In genomic region chr9:124758691-124759090, GRCh38 we compare ENCODE assay signal across 22 cellular contexts. TPM values are rescaled to one million over a fixed set of nuclear protein-coding genes. Genes with fewer than 3 reads are reported as not detected.
DNase-seq lines count a peak whose midpoint lies in the region; ATAC-seq, FAIRE-seq and TF ChIP-seq lines count a peak whose summit lies in the region.
"Had no signal": no experiment of that assay in that cellular context is flagged by ENCODE, and none has a peak within 500 bp of the region (broad histone marks: within the 10 kb centered on the region; RNA-seq: fewer than 3 reads in every experiment).

No MANE protein-coding gene starts in this region.

- peak overlapping the region; percentile 61 to 76 for H3K4me2 ChIP-seq in H1 (ENCODE audit: insufficient read depth in 1 of 2, low read depth in 2 of 2, low read length in 2 of 2)

- no peaks in the 10 kb centered on the region for H3K79me1 ChIP-seq in H1 (ENCODE audit: low read depth, low read length)

- no peaks in the 10 kb centered on the region for H3K27me3 ChIP-seq in H1 (replicated peaks in 1 of 4; ENCODE audit: control insufficient read depth in 3 of 4, extremely low read depth in 1 of 4, insufficient read depth in 3 of 4, low read length in 3 of 4)
- H3K27me3 ChIP-seq: colonic mucosa, right lobe of liver had no signal

- H3K56ac ChIP-seq in H1 (replicated peaks; ENCODE audit: insufficient read length, low read depth, low read length): no peak overlapping the region

- no peak overlapping the region for H3K23ac ChIP-seq in H1 (ENCODE audit: insufficient read length)

- peak overlapping the region; percentile 1 for H4K91ac ChIP-seq in H1 (replicated peaks; ENCODE audit: insufficient read length, low read length)

- H3K4me1 Mint-ChIP-seq in progenitor cell of endocrine pancreas (ENCODE audit: low read depth): peaks cover 78% of the 10 kb centered on the region

- no peak for TF ChIP-seq CTCF in H1 (IDR thresholded peaks at IDR 0.05; ENCODE audit: control extremely low read depth in 1 of 3, insufficient read depth in 1 of 3, low read depth in 1 of 3, low read length in 3 of 3)
- TF ChIP-seq CTCF in progenitor cell of endocrine pancreas (IDR thresholded peaks at IDR 0.05; ENCODE audit: unreplicated experiment): no peak

- FAIRE-seq in G401.6 (lab: Jason Lieb, UNC) (peak; percentile 19), H1 (lab: Jason Lieb, UNC) (no peak)
- FAIRE-seq: endothelial cell of umbilical vein, HTR-8/SVneo had no signal

- intact Hi-C loops in posterior vena cava (cut with DNase I): no loop called here

- peak overlapping the region; percentile 22 for H3K4me3 Mint-ChIP-seq in progenitor cell of endocrine pancreas (ENCODE audit: low read depth)
- H3K4me3 Mint-ChIP-seq: activated CD4-positive, alpha-beta T cell treated with anti-CD3 and anti-CD28 coated beads for 36 hours; activated naive CD8-positive, alpha-beta T cell treated with anti-CD3 and anti-CD28 coated beads for 36 hours; stimulated activated memory B cell treated with anti-CD40 and anti-IgM and Interleukin-4, amounts not matched to agents 10 μg/mL and 1 μg/mL and 100 μg/mL, for 72 hours had no signal

- H3K4ac ChIP-seq in H1 (replicated peaks; ENCODE audit: insufficient read length, low read depth, low read length): no peak overlapping the region

- peak overlapping the region; percentile 87 for H3K27ac Mint-ChIP-seq in progenitor cell of endocrine pancreas
- H3K27ac Mint-ChIP-seq: activated CD4-positive, alpha-beta T cell treated with anti-CD3 and anti-CD28 coated beads for 36 hours; activated naive CD8-positive, alpha-beta T cell treated with anti-CD3 and anti-CD28 coated beads for 36 hours; stimulated activated memory B cell treated with anti-CD40 and anti-IgM and Interleukin-4, amounts not matched to agents 10 μg/mL and 1 μg/mL and 100 μg/mL, for 72 hours had no signal

- H2AFZ ChIP-seq in H1 (ENCODE audit: low read length): no peak overlapping the region
- H2AFZ ChIP-seq: GM23248 had no signal

- H3K9me3 Mint-ChIP-seq in progenitor cell of endocrine pancreas (ENCODE audit: low read depth): no peaks in the 10 kb centered on the region
- H3K9me3 Mint-ChIP-seq: activated naive CD8-positive, alpha-beta T cell treated with anti-CD3 and anti-CD28 coated beads for 36 hours; stimulated activated memory B cell treated with anti-CD40 and anti-IgM and Interleukin-4, amounts not matched to agents 10 μg/mL and 1 μg/mL and 100 μg/mL, for 72 hours had no signal

- no peaks in the 10 kb centered on the region for H3K27me3 Mint-ChIP-seq in progenitor cell of endocrine pancreas

- H3K9me3 ChIP-seq in H1 (ENCODE audit: insufficient read depth in 2 of 2, low read depth in 1 of 2, low read length in 1 of 2): no peaks in the 10 kb centered on the region
- H3K9me3 ChIP-seq: Caco-2, colonic mucosa, right lobe of liver, thoracic aorta had no signal

- no peak overlapping the region for H4K8ac ChIP-seq in H1 (ENCODE audit: extremely low read depth, insufficient read depth, low read length)

- TF ChIP-seq RAD21 in H1 (IDR thresholded peaks at IDR 0.05 in 1 of 2, conservative IDR thresholded peaks at IDR 0.05 in 1 of 2; ENCODE audit: low read depth in 2 of 2, low read length in 2 of 2): no peak

- no peak overlapping the region for H3K9ac ChIP-seq in H1 (replicated peaks in 1 of 4; ENCODE audit: extremely low read depth in 1 of 4, low read depth in 3 of 4, low read length in 3 of 4)
- H3K9ac ChIP-seq: GM23248 had no signal

- no peak overlapping the region for H2BK120ac ChIP-seq in H1 (replicated peaks; ENCODE audit: low read depth, low read length)

- no peak overlapping the region; the same call in 1 of the 2 replicates for H2BK12ac ChIP-seq in H1 (ENCODE audit: low read depth, low read length)

- no peaks in the 10 kb centered on the region for H3K36me3 Mint-ChIP-seq in progenitor cell of endocrine pancreas (ENCODE audit: insufficient read depth)
- H3K36me3 Mint-ChIP-seq: activated naive CD8-positive, alpha-beta T cell treated with anti-CD3 and anti-CD28 coated beads for 36 hours; stimulated activated memory B cell treated with anti-CD40 and anti-IgM and Interleukin-4, amounts not matched to agents 10 μg/mL and 1 μg/mL and 100 μg/mL, for 72 hours had no signal

- H2AK5ac ChIP-seq in H1 (ENCODE audit: low read depth, low read length): no peak overlapping the region

- H3K79me2 ChIP-seq in H1 (ENCODE audit: control insufficient read depth in 1 of 2, insufficient read depth in 2 of 2, low read length in 2 of 2): peaks cover 0 to 84% of the 10 kb centered on the region in 2 experiments; a peak in 3 of 4 replicates

- no peaks in the 10 kb centered on the region for H4K20me1 ChIP-seq in H1 (replicated peaks in 1 of 2; ENCODE audit: control insufficient read depth in 1 of 2, insufficient read depth in 2 of 2, low read length in 2 of 2)

- 0 out of 2 replicates have a peak, but pooled peaks cover 3% of the 10 kb centered on the region for H3K23me2 ChIP-seq in H1 (ENCODE audit: low read depth, low read length)

- peak overlapping the region; percentile 48 for H4K5ac ChIP-seq in H1 (ENCODE audit: insufficient read length, low read depth, low read length)

- H3K4me3 ChIP-seq in H1 (ENCODE audit: extremely low read depth in 1 of 4, insufficient read depth in 2 of 4, low read depth in 3 of 4, low read length in 4 of 4): peak overlapping the region in 2 of 4 experiments; percentile 23 to 56; a peak in 3 of 8 replicates
- H3K4me3 ChIP-seq: colonic mucosa, GM23248, right lobe of liver, thoracic aorta had no signal

- no peak for TF ChIP-seq EP300 in H1 (IDR thresholded peaks at IDR 0.05; ENCODE audit: borderline replicate concordance in 1 of 2, low read depth in 2 of 2, low read length in 2 of 2)

- no peak overlapping the region for H3K14ac ChIP-seq in H1 (ENCODE audit: insufficient read length)

- peak overlapping the region; percentile 46; the same call in 1 of the 2 replicates for H3K27ac ChIP-seq in H1 (ENCODE audit: low read depth, low read length)
- H3K27ac ChIP-seq: brain microvascular endothelial cell, colonic mucosa, GM23248, right lobe of liver, thoracic aorta had no signal

- CTCF ChIA-PET in H1 (lab: Charles Lee; ENCODE audit: partially characterized antibody): interaction anchor here (0.8 to 5.5 kb wide), 9 partner anchors 11 to 214 kb away, joined by 3 to 31 read pairs (median 4); partner anchors contain the start of gene WDR38

- DNase-seq in OCI-M1 (lab: John Stamatoyannopoulos, UW) (peak; percentile 64), H1 (ENCODE audit: low read depth in 1 of 2, low spot score in 2 of 2) (no peak), progenitor cell of endocrine pancreas (ENCODE audit: low spot score, unreplicated experiment) (no peak), pons (ENCODE audit: low spot score) (no peak), posterior vena cava (ENCODE audit: low spot score) (no peak)
- DNase-seq: activated CD4-positive, alpha-beta T cell treated with anti-CD3 and anti-CD28 coated beads for 36 hours; activated naive CD8-positive, alpha-beta T cell treated with anti-CD3 and anti-CD28 coated beads for 36 hours; brain microvascular endothelial cell; Caco-2; colonic mucosa; GM23248; kidney glomerular epithelial cell; NCI-H1436 treated with DMSO at 0.1 percent for 48 hours; NCI-H748 treated with DMSO at 0.1 percent for 48 hours; PC-3; right lobe of liver had no signal

- H3K4me1 ChIP-seq in H1 (replicated peaks in 1 of 4; ENCODE audit: control insufficient read depth in 3 of 4, insufficient read depth in 4 of 4, low read length in 3 of 4): peaks cover 14 to 52% (median 28%) of the 10 kb centered on the region in 4 experiments; a peak in 6 of 7 replicates
- H3K4me1 ChIP-seq: colonic mucosa had no signal

- no peak for TF ChIP-seq POLR2A in H1 (IDR thresholded peaks at IDR 0.05; ENCODE audit: control extremely low read depth in 1 of 2, low read depth in 2 of 2, low read length in 2 of 2)

- ATAC-seq in esophagus mucosa: no peak
- ATAC-seq: activated CD4-positive, alpha-beta T cell treated with anti-CD3 and anti-CD28 coated beads for 36 hours; PC-3; stimulated activated memory B cell treated with anti-CD40 and anti-IgM and Interleukin-4, amounts not matched to agents 10 μg/mL and 1 μg/mL and 100 μg/mL, for 72 hours had no signal

- no peaks in the 10 kb centered on the region for H3K36me3 ChIP-seq in H1 (ENCODE audit: control insufficient read depth in 2 of 4, insufficient read depth in 4 of 4, low read length in 3 of 4)
- H3K36me3 ChIP-seq: brain microvascular endothelial cell, colonic mucosa, right lobe of liver, thoracic aorta had no signal

- no peak overlapping the region for H2BK5ac ChIP-seq in H1 (ENCODE audit: low read depth, low read length)

- POLR2A ChIA-PET in H1 (lab: Charles Lee; ENCODE audit: partially characterized antibody): interaction anchor here (1.1 to 5.5 kb wide), 5 partner anchors 11 to 97 kb away, joined by 3 to 50 read pairs (median 4); partner anchors contain the start of gene NR6A1

- no peak overlapping the region for H2BK20ac ChIP-seq in H1 (ENCODE audit: low read length)

- H2BK15ac ChIP-seq in H1 (ENCODE audit: low read length): no peak overlapping the region

- no peak overlapping the region for H3K18ac ChIP-seq in H1 (ENCODE audit: extremely low read depth, low read length)

TF ChIP-seq in H1, 55 proteins besides CTCF, POLR2A, EP300 and RAD21 (continues in another document):
- no peak for TF ChIP-seq SP1 (IDR thresholded peaks at IDR 0.05; ENCODE audit: low read depth, low read length)

RNA-seq across cellular contexts. Expression of gene NR6A1, which starts 12.4 kb away (rescaled TPM):
- 232 and 237 TPM in 2 replicates for total RNA-seq in H1 (2021; fragmentation: NEBNext Ultra II Directional; extraction: Animal tissue kit (Norgen Biotek cat#: 25700))
- polyA plus RNA-seq in H1 (2011; rRNA removed): 77.0 and 93.2 TPM in 2 replicates
- 72.8 TPM for polyA plus RNA-seq in H1 (2011; cell fraction: cytosol; rRNA removed)
- polyA plus RNA-seq in H1 (2011; cell fraction: nucleus; rRNA removed): 59.1 TPM
- polyA plus RNA-seq in H1 (2012, experiment 1 of 2): 99.2 to 116 TPM (median 108 TPM) in 4 replicates
- 69.6 TPM for polyA plus RNA-seq in H1 (2012, experiment 2 of 2)
- 88.5 TPM for polyA plus RNA-seq in H1 (2013, experiment 1 of 2)
- polyA plus RNA-seq in H1 (2013, experiment 2 of 2): 92.9 TPM
- 505 and 571 TPM in 2 replicates for polyA minus RNA-seq in H1 (2011; rRNA and poly(A)+ RNA removed)
- 196 TPM for polyA minus RNA-seq in H1 (2011; cell fraction: cytosol; rRNA and poly(A)+ RNA removed)
- polyA minus RNA-seq in H1 (2011; cell fraction: nucleus; rRNA and poly(A)+ RNA removed): 104 TPM
- total RNA-seq in progenitor cell of endocrine pancreas: 71.6 and 86.4 TPM in 2 replicates
- total RNA-seq in esophagus mucosa: 1.7 TPM
- total RNA-seq in posterior vena cava: under 1 TPM; 0.23 to 0.76 TPM
- total RNA-seq: GM23248 had no signal

RNA-seq across cellular contexts. Expression of gene OLFML2A, which starts 18.2 kb away (rescaled TPM):
- 11.4 and 11.5 TPM in 2 replicates for total RNA-seq in H1 (2021; fragmentation: NEBNext Ultra II Directional; extraction: Animal tissue kit (Norgen Biotek cat#: 25700))
- 7.8 and 8.7 TPM in 2 replicates for polyA plus RNA-seq in H1 (2011; rRNA removed)
- 4.7 TPM for polyA plus RNA-seq in H1 (2011; cell fraction: cytosol; rRNA removed)
- 5.7 TPM for polyA plus RNA-seq in H1 (2011; cell fraction: nucleus; rRNA removed)
- polyA plus RNA-seq in H1 (2012, experiment 1 of 2): 5.8 to 9.0 TPM (median 7.0 TPM) in 4 replicates
- 6.6 TPM for polyA plus RNA-seq in H1 (2012, experiment 2 of 2)
- 15.9 TPM for polyA plus RNA-seq in H1 (2013, experiment 1 of 2)
- polyA plus RNA-seq in H1 (2013, experiment 2 of 2): 14.8 TPM
- polyA minus RNA-seq in H1 (2011; rRNA and poly(A)+ RNA removed): 5.5 and 6.7 TPM in 2 replicates
- polyA minus RNA-seq in H1 (2011; cell fraction: cytosol; rRNA and poly(A)+ RNA removed): 14.4 TPM
- polyA minus RNA-seq in H1 (2011; cell fraction: nucleus; rRNA and poly(A)+ RNA removed): 5.1 TPM
- total RNA-seq in progenitor cell of endocrine pancreas: 2.2 and 2.5 TPM in 2 replicates
- total RNA-seq in esophagus mucosa: 12.3 TPM
- total RNA-seq in posterior vena cava: 1 to 10 TPM; 7.8 to 9.1 TPM
- total RNA-seq: activated naive CD8-positive, alpha-beta T cell treated with anti-CD3 and anti-CD28 coated beads for 36 hours had no signal

Comparison
In these comparisons a context has a peak if more than half of its experiments do, and no peak if none do; other contexts are left out.
1. RNA of gene NR6A1, which starts 12.4 kb away (total RNA-seq): 232 to 237 TPM in H1 and 71.6 to 86.4 TPM in progenitor cell of endocrine pancreas; 1.7 TPM in esophagus mucosa (single experiment) and 0.23 to 0.76 TPM in posterior vena cava; every median in the first group is over 10 times any median in the second.